ENCODE assay signal across 8 cellular contexts in genomic region chr12:124506145-124506831, GRCh38.
DNase-seq lines count a peak whose midpoint lies in the region; ATAC-seq and TF ChIP-seq lines count a peak whose summit lies in the region.

No MANE protein-coding gene starts in this region.

- H3K27ac ChIP-seq in lung (ENCODE audit: low read depth in 1 of 2, low read length in 1 of 2), result peak overlapping the region; percentile 52 to 87
- peak overlapping the region; percentile 53 for H3K27ac ChIP-seq in urinary bladder (ENCODE audit: low read depth)

- DNase-seq in DMS79 (lab: John Stamatoyannopoulos, UW), result peak; percentile 49
- peak; percentile 78 for DNase-seq in NCI-H345 (lab: John Stamatoyannopoulos, UW)
- DNase-seq in cerebellum (ENCODE audit: low spot score), result peak; percentile 50
- peak; percentile 70 for DNase-seq in lung (ENCODE audit: low spot score)
- DNase-seq in inferior parietal cortex (ENCODE audit: extremely low spot score), result no peak

- H3K36me3 ChIP-seq in lung (ENCODE audit: control insufficient read depth in 2 of 2, insufficient read depth in 2 of 2, low read length in 2 of 2) (no peaks in the 10 kb centered on the region), urinary bladder (ENCODE audit: insufficient read depth) (no peaks in the 10 kb centered on the region)

- no peak for TF ChIP-seq CTCF in lung (IDR thresholded peaks at IDR 0.05; ENCODE audit: control extremely low read depth, extremely low read depth)

- H3K27me3 ChIP-seq in lung (ENCODE audit: control insufficient read depth, insufficient read depth), result no peaks in the 10 kb centered on the region

- WGBS in lung, 2 donors, result 6 to 11% methylated on average over 30 of the region's 30 CpGs
- 25% methylated on average over 30 of the region's 30 CpGs for WGBS in urinary bladder

- H3K4me3 ChIP-seq in lung, result no peak overlapping the region
- no peak overlapping the region for H3K4me3 ChIP-seq in urinary bladder (ENCODE audit: low read depth, low read length)

- H3K4me1 ChIP-seq in lung (ENCODE audit: control insufficient read depth in 2 of 2, insufficient read depth in 2 of 2, low read length in 2 of 2) (peaks cover 14 to 47% of the 10 kb centered on the region in 2 donors), urinary bladder (ENCODE audit: insufficient read depth) (no peaks in the 10 kb centered on the region)

- no peaks in the 10 kb centered on the region for H3K9me3 ChIP-seq in lung (ENCODE audit: control insufficient read depth in 2 of 2, insufficient read depth in 1 of 2, low read length in 1 of 2)

- ATAC-seq in lung (ENCODE audit: insufficient read depth, low FRiP score) (peak; percentile 30), HG03045 (IDR thresholded peaks at IDR 0.05; ENCODE audit: unreplicated experiment) (no peak), GM19324 (IDR thresholded peaks at IDR 0.05; ENCODE audit: low FRiP score, unreplicated experiment) (no peak)
